8 cellular contexts compared by ENCODE assay signal in the genomic region with DNA sequence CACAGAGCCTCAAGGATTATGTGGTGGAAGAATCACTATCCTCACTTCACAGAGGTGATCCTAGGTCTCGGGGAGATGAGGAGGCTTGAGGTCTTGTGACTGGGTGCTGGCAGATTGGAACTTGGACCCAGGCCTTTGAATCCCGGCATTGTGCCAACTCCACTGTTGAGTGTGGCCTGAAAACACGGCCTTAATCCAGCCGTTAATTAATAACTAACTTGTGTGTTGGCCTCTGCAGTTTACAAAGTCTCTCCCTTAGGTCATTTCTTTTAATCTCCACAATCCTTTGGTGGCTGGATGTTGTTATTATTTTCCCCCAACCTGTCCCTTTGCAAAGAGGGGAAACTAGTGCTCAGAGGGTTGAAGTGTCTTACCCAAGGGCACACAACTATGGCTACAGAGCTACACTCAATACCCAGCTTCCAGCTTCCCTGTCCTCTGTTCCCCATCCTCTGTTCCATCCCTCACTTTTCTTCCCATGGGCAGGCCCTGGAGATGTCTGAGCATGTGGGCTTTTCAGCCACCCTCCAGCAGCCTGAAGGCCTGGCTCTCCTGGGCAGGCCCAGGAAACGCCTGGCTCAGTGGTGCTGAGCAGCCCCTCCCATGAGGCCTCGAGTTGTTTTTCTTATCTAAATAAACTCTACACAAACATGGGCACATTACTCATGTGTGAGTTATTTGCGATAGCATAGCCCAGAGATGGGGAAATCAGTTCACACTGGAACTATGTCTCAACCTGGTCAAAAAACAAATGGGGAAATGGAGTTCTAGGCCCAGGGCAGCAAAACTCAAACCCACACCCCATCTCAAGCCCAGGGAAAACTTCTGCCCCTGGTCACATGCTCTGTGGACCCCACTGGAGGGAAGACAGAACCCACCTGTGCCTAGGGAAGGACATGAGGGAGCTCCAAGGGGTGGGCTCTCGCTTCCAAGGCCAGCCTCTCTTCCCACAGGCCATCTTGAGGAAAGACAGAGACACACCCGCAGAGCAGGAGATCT. TPM values are rescaled to one million over a fixed set of nuclear protein-coding genes. Genes with fewer than 3 reads are reported as not detected.
DNase-seq lines count a peak whose midpoint lies in the region; ATAC-seq, FAIRE-seq and TF ChIP-seq lines count a peak whose summit lies in the region.

No MANE protein-coding gene starts in this region.

- peaks cover 1% of the 10 kb centered on the region for H3K36me3 Mint-ChIP-seq in stimulated activated effector memory CD8-positive, alpha-beta T cell treated with anti-CD3 and anti-CD28 coated beads, Interleukin-12 subunit alpha, Interleukin-12 subunit beta, amount 100 ng/mL, for 72 hours

- CTCF ChIA-PET in AG04450 (lab: Charles Lee) = interaction anchor here (1.0 kb wide), 1 partner anchor 73 kb away, joined by 3 read pairs; no protein-coding TSS in a partner anchor
- CTCF ChIA-PET in endothelial cell of umbilical vein (lab: Charles Lee) = interaction anchor here (1.0 to 2.3 kb wide), 5 partner anchors 10 to 256 kb away, joined by 3 to 8 read pairs (median 5); no protein-coding TSS in a partner anchor

- no peak overlapping the region for H3K27ac Mint-ChIP-seq in stimulated activated effector memory CD8-positive, alpha-beta T cell treated with anti-CD3 and anti-CD28 coated beads, Interleukin-12 subunit alpha, Interleukin-12 subunit beta, amount 100 ng/mL, for 72 hours

- TF ChIP-seq CTCF in AG04450 (IDR thresholded peaks at IDR 0.05; ENCODE audit: low read depth, low read length) = no peak
- TF ChIP-seq CTCF in endothelial cell of umbilical vein (IDR thresholded peaks at IDR 0.05; ENCODE audit: extremely low read depth in 1 of 2, insufficient read depth in 1 of 2, low read depth in 1 of 2, low read length in 2 of 2) = no peak

- BruUV-seq in endothelial cell of umbilical vein (replicated peaks; lab: Mats Ljungman, UMichigan) = no TSS peak

- no peak for TF ChIP-seq POLR2A in endothelial cell of umbilical vein (IDR thresholded peaks at IDR 0.05; ENCODE audit: low read depth, low read length)

- H3K4me2 ChIP-seq in endothelial cell of umbilical vein (ENCODE audit: insufficient read depth, low read length) (peak overlapping the region; percentile 8), Karpas-422 (ENCODE audit: low read depth, low read length, poor library complexity, severe bottlenecking) (no peak overlapping the region)

- H3K4me3 Mint-ChIP-seq in stimulated activated effector memory CD8-positive, alpha-beta T cell treated with anti-CD3 and anti-CD28 coated beads, Interleukin-12 subunit alpha, Interleukin-12 subunit beta, amount 100 ng/mL, for 72 hours = no peak overlapping the region

- no peak for ATAC-seq in stimulated activated effector memory CD8-positive, alpha-beta T cell treated with anti-CD3 and anti-CD28 coated beads, Interleukin-12 subunit alpha, Interleukin-12 subunit beta, amount 100 ng/mL, for 72 hours

- H2AFZ ChIP-seq in endothelial cell of umbilical vein (ENCODE audit: low read depth, low read length) = peak overlapping the region; percentile 48
- H2AFZ ChIP-seq in Karpas-422 (ENCODE audit: low read length) = no peak overlapping the region

- peak; percentile 76 for FAIRE-seq in endothelial cell of umbilical vein (lab: Jason Lieb, UNC)

- H3K36me3 ChIP-seq in endothelial cell of umbilical vein (ENCODE audit: control insufficient read depth in 2 of 2, extremely low read depth in 1 of 2, insufficient read depth in 2 of 2, low read length in 2 of 2) = no peaks in the 10 kb centered on the region
- no peaks in the 10 kb centered on the region for H3K36me3 ChIP-seq in muscle layer of duodenum (ENCODE audit: control insufficient read depth in 1 of 2, insufficient read depth in 2 of 2, low read length in 2 of 2)
- no peaks in the 10 kb centered on the region for H3K36me3 ChIP-seq in Karpas-422 (ENCODE audit: insufficient read depth, low read length)

- H3K9me3 Mint-ChIP-seq in stimulated activated effector memory CD8-positive, alpha-beta T cell treated with anti-CD3 and anti-CD28 coated beads, Interleukin-12 subunit alpha, Interleukin-12 subunit beta, amount 100 ng/mL, for 72 hours = no peaks in the 10 kb centered on the region

- no peaks in the 10 kb centered on the region for H3K9me3 ChIP-seq in AG04450 (ENCODE audit: control insufficient read depth, insufficient read depth, low read length)
- no peaks in the 10 kb centered on the region for H3K9me3 ChIP-seq in endothelial cell of umbilical vein (replicated peaks; ENCODE audit: control insufficient read depth, insufficient read depth, low read length)
- H3K9me3 ChIP-seq in muscle layer of duodenum (ENCODE audit: control insufficient read depth in 1 of 2, low read length in 2 of 2) = no peaks in the 10 kb centered on the region
- H3K9me3 ChIP-seq in Karpas-422 (ENCODE audit: low read length) = no peaks in the 10 kb centered on the region

- no peaks in the 10 kb centered on the region for H3K79me2 ChIP-seq in endothelial cell of umbilical vein (ENCODE audit: control insufficient read depth, insufficient read depth, low read length)
- H3K79me2 ChIP-seq in Karpas-422 (ENCODE audit: low read length) = no peaks in the 10 kb centered on the region

- DNase-seq in AG04450 (ENCODE audit: low read depth, low spot score) = peak; percentile 89
- peak; percentile 83 to 89 for DNase-seq in NCI-H526 (lab: John Stamatoyannopoulos, UW)
- peak; percentile 68 for DNase-seq in endothelial cell of umbilical vein (ENCODE audit: low read depth, low spot score)
- no peak for DNase-seq in GDM1 (lab: John Stamatoyannopoulos, UW)
- no peak for DNase-seq in stimulated activated effector memory CD8-positive, alpha-beta T cell treated with anti-CD3 and anti-CD28 coated beads, Interleukin-12 subunit alpha, Interleukin-12 subunit beta, amount 100 ng/mL, for 72 hours (ENCODE audit: low spot score in 2 of 2)
- DNase-seq in NCI-H146 (lab: John Stamatoyannopoulos, UW) = no peak
- no peak for DNase-seq in Karpas-422

- dilution Hi-C loops in endothelial cell of umbilical vein (cut with MboI; ENCODE audit: extremely low pct_ligation_motif_present, low sequenced_read_pairs) = no loop called here

- H3K27me3 ChIP-seq in AG04450 (ENCODE audit: control insufficient read depth, insufficient read depth, low read length) = no peaks in the 10 kb centered on the region
- H3K27me3 ChIP-seq in endothelial cell of umbilical vein (ENCODE audit: control insufficient read depth in 2 of 2, insufficient read depth in 2 of 2, low read length in 2 of 2) = no peaks in the 10 kb centered on the region
- H3K27me3 ChIP-seq in muscle layer of duodenum (ENCODE audit: low read depth, low read length) = no peaks in the 10 kb centered on the region
- H3K27me3 ChIP-seq in Karpas-422 (ENCODE audit: low read length) = no peaks in the 10 kb centered on the region

- POLR2A ChIA-PET in AG04450 (lab: Yijun Ruan, JAX) = interaction anchor here (0.9 to 2.6 kb wide), 10 partner anchors 10 to 165 kb away, joined by 3 to 25 read pairs (median 5); a partner anchor contains a TSS
- POLR2A ChIA-PET in endothelial cell of umbilical vein (lab: Charles Lee) = interaction anchor here (1.6 kb wide), 1 partner anchor 17 kb away, joined by 7 read pairs; a partner anchor contains a TSS

- H3K4me1 ChIP-seq in endothelial cell of umbilical vein (ENCODE audit: control insufficient read depth, extremely low read depth, insufficient read depth, low read length) (peaks cover 29% of the 10 kb centered on the region), muscle layer of duodenum (ENCODE audit: control insufficient read depth in 1 of 2, insufficient read depth in 2 of 2, low read length in 2 of 2) (peaks cover 13 to 27% of the 10 kb centered on the region in 2 donors), Karpas-422 (ENCODE audit: low read length) (peaks cover 12% of the 10 kb centered on the region)

- intact Hi-C loops in endothelial cell of umbilical vein (cut with micrococcal nuclease) = loop anchor here (2.0 kb wide), 3 partner anchors 16 to 56 kb away; a partner anchor contains a TSS

- H4K20me1 ChIP-seq in endothelial cell of umbilical vein (replicated peaks; ENCODE audit: control insufficient read depth, extremely low read depth, insufficient read depth, low read length) (no peaks in the 10 kb centered on the region), Karpas-422 (ENCODE audit: insufficient read depth, low read depth, low read length) (no peaks in the 10 kb centered on the region)

- H3K27ac ChIP-seq in AG04450 (ENCODE audit: low read depth, low read length) (peak overlapping the region; percentile 100), endothelial cell of umbilical vein (ENCODE audit: insufficient read depth, low read depth, low read length) (peak overlapping the region; percentile 93), muscle layer of duodenum (ENCODE audit: low read length) (peak overlapping the region; percentile 94), Karpas-422 (ENCODE audit: low read length) (no peak overlapping the region)

- H3K4me3 ChIP-seq in AG04450 (ENCODE audit: low read depth, low read length) (no peak overlapping the region), endothelial cell of umbilical vein (replicated peaks in 1 of 3; ENCODE audit: insufficient read depth in 1 of 3, low read depth in 1 of 3, low read length in 3 of 3) (no peak overlapping the region), muscle layer of duodenum (ENCODE audit: low read depth in 1 of 2, low read length in 2 of 2) (no peak overlapping the region), Karpas-422 (ENCODE audit: low read length) (no peak overlapping the region)

- no peaks in the 10 kb centered on the region for H3K9me1 ChIP-seq in endothelial cell of umbilical vein (replicated peaks; ENCODE audit: control insufficient read depth, extremely low read depth, insufficient read depth, low read length)

- H3K9ac ChIP-seq in endothelial cell of umbilical vein (replicated peaks; ENCODE audit: extremely low read depth, insufficient read depth, low read length) (peak overlapping the region; percentile 66), Karpas-422 (ENCODE audit: low read length) (no peak overlapping the region)

- no peaks in the 10 kb centered on the region for H3K9me2 ChIP-seq in Karpas-422 (replicated peaks; ENCODE audit: insufficient read depth, low read length)

- H3K4me1 Mint-ChIP-seq in stimulated activated effector memory CD8-positive, alpha-beta T cell treated with anti-CD3 and anti-CD28 coated beads, Interleukin-12 subunit alpha, Interleukin-12 subunit beta, amount 100 ng/mL, for 72 hours = peaks cover 21% of the 10 kb centered on the region

RNA-seq across cellular contexts. Expression of a gene that starts 16.8 kb away (rescaled TPM):
- 115 and 138 TPM in 2 replicates for polyA plus RNA-seq in AG04450 (2011; rRNA removed)
- 168 and 203 TPM in 2 replicates for polyA minus RNA-seq in AG04450 (2011; rRNA and poly(A)+ RNA removed)
- 71.7 and 88.2 TPM in 2 replicates for total RNA-seq in endothelial cell of umbilical vein
- polyA plus RNA-seq in endothelial cell of umbilical vein = 53.4 and 56.4 TPM in 2 replicates
- polyA plus RNA-seq in endothelial cell of umbilical vein (2011; cell fraction: cytosol; rRNA removed) = 47.7 and 47.9 TPM in 2 replicates
- polyA plus RNA-seq in endothelial cell of umbilical vein (2011; cell fraction: nucleus; rRNA removed) = 114 and 122 TPM in 2 replicates
- 87.3 and 91.3 TPM in 2 replicates for polyA plus RNA-seq in endothelial cell of umbilical vein (2012)
- 53.1 and 59.9 TPM in 2 replicates for polyA minus RNA-seq in endothelial cell of umbilical vein
- 13.7 TPM for polyA minus RNA-seq in endothelial cell of umbilical vein (2011; cell fraction: cytosol; rRNA and poly(A)+ RNA removed)
- 73.9 and 75.1 TPM in 2 replicates for polyA minus RNA-seq in endothelial cell of umbilical vein (2011; cell fraction: nucleus; rRNA and poly(A)+ RNA removed)
- total RNA-seq in Karpas-422 (2014; rRNA removed; shearing (Covaris generic); ENCODE audit: low replicate concordance) = 12.8 and 27.7 TPM in 2 replicates

Comparison
In these comparisons a context has a peak if more than half of its experiments do, and no peak if none do; other contexts are left out.
1. DNase-seq: peak in AG04450 (single experiment), NCI-H526 (2 of 2) and endothelial cell of umbilical vein (single experiment); none in GDM1 (single experiment), stimulated activated effector memory CD8-positive, alpha-beta T cell treated with anti-CD3 and anti-CD28 coated beads, Interleukin-12 subunit alpha, Interleukin-12 subunit beta, amount 100 ng/mL, for 72 hours (0 of 2), NCI-H146 (single experiment) and Karpas-422 (single experiment).